ENCODE assay signal across 20 cellular contexts in the genomic region with DNA sequence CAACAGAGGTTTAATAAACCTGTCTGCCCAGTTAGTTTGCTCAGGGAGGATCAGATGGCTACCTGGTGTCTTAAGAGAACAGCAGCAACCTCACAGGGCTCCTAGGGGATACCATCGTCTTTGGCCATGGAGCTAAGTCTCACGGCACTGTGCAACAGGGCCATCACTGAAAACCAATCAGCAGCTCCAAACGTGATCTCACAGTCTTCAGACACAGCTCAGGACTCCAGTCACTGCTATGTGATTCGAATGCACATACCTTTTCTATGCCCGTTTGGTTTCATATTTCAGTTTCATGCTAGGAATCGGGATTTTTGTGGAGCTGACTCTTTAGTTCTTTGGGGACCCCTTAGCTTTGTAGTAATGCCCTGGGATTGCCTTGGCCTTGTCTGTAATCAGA.
DNase-seq lines count a peak whose midpoint lies in the region; ATAC-seq and TF ChIP-seq lines count a peak whose summit lies in the region.
"Had no signal": no experiment of that assay in that cellular context is flagged by ENCODE, and none has a peak within 500 bp of the region (broad histone marks: within the 10 kb centered on the region; RNA-seq: fewer than 3 reads in every experiment).

No MANE protein-coding gene starts in this region.

- peaks cover 48% of the 10 kb centered on the region for H3K4me1 Mint-ChIP-seq in mesothelial cell of epicardium
- H3K4me1 Mint-ChIP-seq in activated T-cell treated with anti-CD3 and anti-CD28 coated beads, Interleukin-2, amount 50 U/mL, for 4 hours (ENCODE audit: low read depth) = no peaks in the 10 kb centered on the region

- peaks cover 69% of the 10 kb centered on the region for H3K79me2 ChIP-seq in smooth muscle cell (ENCODE audit: low read depth)

- WGBS in right cardiac atrium = 61% methylated on average over 6 of the region's 6 CpGs
- WGBS in smooth muscle cell (ENCODE audit: low lambda C conversion rate) = 40% methylated on average over 6 of the region's 6 CpGs

- no peak overlapping the region for H2AFZ ChIP-seq in smooth muscle cell (ENCODE audit: low read depth)

- H3K9me3 ChIP-seq in right cardiac atrium (ENCODE audit: control insufficient read depth, low read length) (no peaks in the 10 kb centered on the region), smooth muscle cell (replicated peaks; ENCODE audit: low read depth) (no peaks in the 10 kb centered on the region)
- H3K9me3 ChIP-seq: Peyer's patch had no signal

- peak overlapping the region; percentile 78 for H3K4me2 ChIP-seq in smooth muscle cell

- no peaks in the 10 kb centered on the region for H3K36me3 ChIP-seq in smooth muscle cell (ENCODE audit: low read depth)
- H3K36me3 ChIP-seq: Peyer's patch had no signal

- H3K9me3 Mint-ChIP-seq in mesothelial cell of epicardium = no peaks in the 10 kb centered on the region
- no peaks in the 10 kb centered on the region for H3K9me3 Mint-ChIP-seq in activated T-cell treated with anti-CD3 and anti-CD28 coated beads, Interleukin-2, amount 50 U/mL, for 4 hours

- peak overlapping the region; percentile 78 for H3K27ac Mint-ChIP-seq in mesothelial cell of epicardium

- no peaks in the 10 kb centered on the region for H3K27me3 Mint-ChIP-seq in mesothelial cell of epicardium (ENCODE audit: low read depth)
- no peaks in the 10 kb centered on the region for H3K27me3 Mint-ChIP-seq in activated T-cell treated with anti-CD3 and anti-CD28 coated beads, Interleukin-2, amount 50 U/mL, for 4 hours (ENCODE audit: low read depth)

- peak overlapping the region; percentile 27 for H3K9ac ChIP-seq in smooth muscle cell (ENCODE audit: low read depth)

- H3K4me1 ChIP-seq in right cardiac atrium (ENCODE audit: control insufficient read depth, insufficient read depth, low read length) = peaks cover 3% of the 10 kb centered on the region
- H3K4me1 ChIP-seq in smooth muscle cell (ENCODE audit: low read depth) = peaks cover 52% of the 10 kb centered on the region
- H3K4me1 ChIP-seq: Peyer's patch had no signal

- H3K4me3 ChIP-seq in right cardiac atrium (ENCODE audit: low read length) = no peak overlapping the region
- H3K4me3 ChIP-seq in fibroblast of mammary gland (ENCODE audit: control insufficient read depth, low read depth, low read length) = no peak overlapping the region
- H3K4me3 ChIP-seq in smooth muscle cell = no peak overlapping the region
- H3K4me3 ChIP-seq: GM12878, Peyer's patch had no signal

- DNase-seq in left ventricle myocardium superior (no peak), right cardiac atrium (no peak), fibroblast of mammary gland (ENCODE audit: low read depth) (peak; percentile 4), mesothelial cell of epicardium (ENCODE audit: low spot score in 2 of 2, unreplicated experiment in 2 of 2) (no peak), smooth muscle cell (lab: John Stamatoyannopoulos, UW; ENCODE audit: unreplicated experiment) (no peak), SIG-M5 (lab: John Stamatoyannopoulos, UW) (no peak), foreskin melanocyte (no peak)
- no peak for DNase-seq in activated T-cell treated with anti-CD3 and anti-CD28 coated beads, Interleukin-2, amount 50 U/mL, for 4 hours
- DNase-seq: C1 segment of cervical spinal cord, GDM1, Karpas-422, MM.1S, NCI-H1092 treated with DMSO at 0.1 percent for 48 hours, NCI-H1694, NCI-H2227 treated with DMSO at 0.1 percent for 48 hours, NCI-H524, Peyer's patch, SHP77 had no signal

- no peak overlapping the region for H3K4me3 Mint-ChIP-seq in mesothelial cell of epicardium
- H3K4me3 Mint-ChIP-seq in activated T-cell treated with anti-CD3 and anti-CD28 coated beads, Interleukin-2, amount 50 U/mL, for 4 hours = no peak overlapping the region

- intact Hi-C loops in left ventricle myocardium superior (cut with micrococcal nuclease) = no loop called here
- intact Hi-C loops in right cardiac atrium (cut with DNase I) = no loop called here

- H3K27me3 ChIP-seq in right cardiac atrium (ENCODE audit: control insufficient read depth, insufficient read depth) (no peaks in the 10 kb centered on the region), smooth muscle cell (ENCODE audit: low read depth) (no peaks in the 10 kb centered on the region)
- H3K27me3 ChIP-seq: Peyer's patch had no signal

- H3K36me3 Mint-ChIP-seq in mesothelial cell of epicardium = no peaks in the 10 kb centered on the region
- no peaks in the 10 kb centered on the region for H3K36me3 Mint-ChIP-seq in activated T-cell treated with anti-CD3 and anti-CD28 coated beads, Interleukin-2, amount 50 U/mL, for 4 hours (ENCODE audit: insufficient read depth)

- peaks cover 22% of the 10 kb centered on the region for H3F3A ChIP-seq in smooth muscle cell (ENCODE audit: low read depth)

- peaks cover 98% of the 10 kb centered on the region for H4K20me1 ChIP-seq in smooth muscle cell (ENCODE audit: low read depth)

- TF ChIP-seq CTCF in fibroblast of mammary gland (conservative IDR thresholded peaks at IDR 0.05; ENCODE audit: control insufficient read depth, insufficient read depth, low read depth, low read length) (no peak), mesothelial cell of epicardium (IDR thresholded peaks at IDR 0.05; ENCODE audit: unreplicated experiment) (no peak), smooth muscle cell (IDR thresholded peaks at IDR 0.05; ENCODE audit: borderline replicate concordance, insufficient read depth, poor library complexity, severe bottlenecking) (no peak)

- ATAC-seq in left ventricle myocardium superior (peak; percentile 30), right cardiac atrium (no peak)
- no peak for ATAC-seq in activated T-cell treated with anti-CD3 and anti-CD28 coated beads, Interleukin-2, amount 50 U/mL, for 4 hours
- ATAC-seq: GM12878, HCT116 had no signal

- H3K27ac ChIP-seq in right cardiac atrium (ENCODE audit: low read length) = no peak overlapping the region
- H3K27ac ChIP-seq in smooth muscle cell (ENCODE audit: low read depth) = peak overlapping the region; percentile 88
- H3K27ac ChIP-seq: Peyer's patch had no signal
